1 cellular context compared by ENCODE assay signal in the genomic region with DNA sequence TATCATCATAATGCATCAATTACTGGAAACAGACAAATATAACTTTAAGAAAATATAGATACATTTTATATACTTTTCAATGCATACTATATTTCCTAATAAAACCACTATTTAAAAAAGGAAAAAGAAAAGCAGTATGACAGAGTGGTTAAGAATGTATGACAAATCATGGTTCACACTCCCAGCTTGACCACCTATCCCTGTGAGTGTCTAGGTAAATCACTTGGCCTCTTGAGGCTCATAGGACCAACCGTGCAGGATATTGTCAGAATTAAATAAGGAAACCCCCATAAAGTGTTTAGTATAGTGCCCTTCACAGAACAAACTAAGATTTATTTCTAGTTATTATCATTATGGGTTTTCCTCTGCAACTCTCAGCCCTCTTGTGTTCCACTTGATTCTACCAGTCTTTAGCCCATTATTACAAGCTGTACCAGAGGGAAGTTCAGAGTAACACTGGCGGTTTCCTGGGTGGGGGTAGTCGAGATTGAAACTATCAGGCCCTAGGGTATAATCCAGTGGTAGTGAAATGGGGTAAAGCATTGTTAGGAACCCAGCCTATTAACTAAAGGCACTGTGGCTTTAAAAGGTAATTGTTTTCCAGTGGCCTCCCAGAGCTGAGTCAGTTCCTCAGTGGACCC.
TF ChIP-seq lines count a peak whose summit lies in the region.

No MANE protein-coding gene starts in this region.

TF ChIP-seq in SK-N-SH, 30 proteins besides CTCF, POLR2A, EP300 and RAD21 (continued from another document):
- TF ChIP-seq, protein P1, sequence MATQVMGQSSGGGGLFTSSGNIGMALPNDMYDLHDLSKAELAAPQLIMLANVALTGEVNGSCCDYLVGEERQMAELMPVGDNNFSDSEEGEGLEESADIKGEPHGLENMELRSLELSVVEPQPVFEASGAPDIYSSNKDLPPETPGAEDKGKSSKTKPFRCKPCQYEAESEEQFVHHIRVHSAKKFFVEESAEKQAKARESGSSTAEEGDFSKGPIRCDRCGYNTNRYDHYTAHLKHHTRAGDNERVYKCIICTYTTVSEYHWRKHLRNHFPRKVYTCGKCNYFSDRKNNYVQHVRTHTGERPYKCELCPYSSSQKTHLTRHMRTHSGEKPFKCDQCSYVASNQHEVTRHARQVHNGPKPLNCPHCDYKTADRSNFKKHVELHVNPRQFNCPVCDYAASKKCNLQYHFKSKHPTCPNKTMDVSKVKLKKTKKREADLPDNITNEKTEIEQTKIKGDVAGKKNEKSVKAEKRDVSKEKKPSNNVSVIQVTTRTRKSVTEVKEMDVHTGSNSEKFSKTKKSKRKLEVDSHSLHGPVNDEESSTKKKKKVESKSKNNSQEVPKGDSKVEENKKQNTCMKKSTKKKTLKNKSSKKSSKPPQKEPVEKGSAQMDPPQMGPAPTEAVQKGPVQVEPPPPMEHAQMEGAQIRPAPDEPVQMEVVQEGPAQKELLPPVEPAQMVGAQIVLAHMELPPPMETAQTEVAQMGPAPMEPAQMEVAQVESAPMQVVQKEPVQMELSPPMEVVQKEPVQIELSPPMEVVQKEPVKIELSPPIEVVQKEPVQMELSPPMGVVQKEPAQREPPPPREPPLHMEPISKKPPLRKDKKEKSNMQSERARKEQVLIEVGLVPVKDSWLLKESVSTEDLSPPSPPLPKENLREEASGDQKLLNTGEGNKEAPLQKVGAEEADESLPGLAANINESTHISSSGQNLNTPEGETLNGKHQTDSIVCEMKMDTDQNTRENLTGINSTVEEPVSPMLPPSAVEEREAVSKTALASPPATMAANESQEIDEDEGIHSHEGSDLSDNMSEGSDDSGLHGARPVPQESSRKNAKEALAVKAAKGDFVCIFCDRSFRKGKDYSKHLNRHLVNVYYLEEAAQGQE (IDR thresholded peaks at IDR 0.05; ENCODE audit: low read depth, low read length), result no peak
- TF ChIP-seq, protein P2, sequence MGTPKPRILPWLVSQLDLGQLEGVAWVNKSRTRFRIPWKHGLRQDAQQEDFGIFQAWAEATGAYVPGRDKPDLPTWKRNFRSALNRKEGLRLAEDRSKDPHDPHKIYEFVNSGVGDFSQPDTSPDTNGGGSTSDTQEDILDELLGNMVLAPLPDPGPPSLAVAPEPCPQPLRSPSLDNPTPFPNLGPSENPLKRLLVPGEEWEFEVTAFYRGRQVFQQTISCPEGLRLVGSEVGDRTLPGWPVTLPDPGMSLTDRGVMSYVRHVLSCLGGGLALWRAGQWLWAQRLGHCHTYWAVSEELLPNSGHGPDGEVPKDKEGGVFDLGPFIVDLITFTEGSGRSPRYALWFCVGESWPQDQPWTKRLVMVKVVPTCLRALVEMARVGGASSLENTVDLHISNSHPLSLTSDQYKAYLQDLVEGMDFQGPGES (IDR thresholded peaks at IDR 0.05; ENCODE audit: low read depth, low read length), result no peak
- TF ChIP-seq ELF1 (IDR thresholded peaks at IDR 0.05) (no peak), TEAD4 (IDR thresholded peaks at IDR 0.05; ENCODE audit: borderline replicate concordance, insufficient read depth) (no peak)
